ENCODE assay signal across 10 cellular contexts in the genomic region with DNA sequence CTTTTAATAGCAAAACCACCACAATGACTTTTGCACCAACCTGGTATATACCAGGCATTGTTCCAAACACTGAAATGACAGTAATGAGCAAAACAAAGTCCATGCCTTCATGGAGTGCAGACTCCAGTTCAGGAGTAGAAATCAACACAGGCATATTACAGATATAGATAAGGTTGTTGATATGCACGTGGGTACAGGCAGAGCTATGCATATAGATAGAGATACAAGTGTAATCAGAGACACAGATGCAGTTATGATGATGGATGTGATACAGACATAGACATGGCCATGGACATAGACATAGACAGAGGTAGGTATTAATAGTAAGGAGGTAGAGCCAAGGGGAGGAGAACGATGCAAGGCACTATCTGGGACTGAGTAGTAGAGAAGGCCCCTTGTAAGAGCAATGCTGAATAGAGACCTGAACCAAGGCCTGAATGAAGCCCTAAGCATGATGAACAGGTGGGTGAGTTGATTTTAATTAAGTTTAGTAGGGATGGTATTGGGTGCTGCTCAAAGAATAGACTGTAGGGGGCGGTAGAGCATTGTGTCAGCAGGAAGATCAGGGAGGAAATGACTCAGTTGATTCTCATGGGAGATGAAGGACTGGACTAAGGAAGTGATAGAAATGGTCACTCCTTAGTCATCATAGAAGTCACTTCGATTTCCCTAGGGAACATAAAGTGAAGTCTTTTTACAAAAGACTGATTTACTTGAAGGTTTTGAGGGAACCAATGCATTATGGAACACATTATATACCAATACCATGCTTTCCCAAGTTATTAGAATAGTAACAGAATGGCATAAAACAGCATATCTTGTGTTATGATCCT. TPM values are rescaled to one million over a fixed set of nuclear protein-coding genes. Genes with fewer than 3 reads are reported as not detected.
DNase-seq lines count a peak whose midpoint lies in the region; ATAC-seq and TF ChIP-seq lines count a peak whose summit lies in the region.
"Had no signal": no experiment of that assay in that cellular context is flagged by ENCODE, and none has a peak within 500 bp of the region (broad histone marks: within the 10 kb centered on the region; RNA-seq: fewer than 3 reads in every experiment).

No MANE protein-coding gene starts in this region.

- peak; percentile 62 for TF ChIP-seq CTCF in cardiac fibroblast (IDR thresholded peaks at IDR 0.05; ENCODE audit: low read depth, low read length)

- H3K9me3 ChIP-seq in GM23248 (ENCODE audit: low read depth): no peaks in the 10 kb centered on the region
- peaks cover 8% of the 10 kb centered on the region for H3K9me3 ChIP-seq in mesodermal cell (ENCODE audit: control insufficient read depth, low read length)

- no peak overlapping the region for H3K27ac Mint-ChIP-seq in stimulated activated naive CD8-positive, alpha-beta T cell treated with anti-CD3 and anti-CD28 coated beads, Interleukin-15, amount 100 ng/mL, for 72 hours
- H3K27ac Mint-ChIP-seq: memory B cell had no signal

- no peak overlapping the region for H3K27ac ChIP-seq in GM23248
- H3K27ac ChIP-seq in mesodermal cell (ENCODE audit: low read depth, low read length, severe bottlenecking): peak overlapping the region; percentile 67
- H3K27ac ChIP-seq: BLaER1 had no signal

- H3F3A ChIP-seq in GM23248 (ENCODE audit: insufficient read depth): 0 out of 2 replicates have a peak, but pooled peaks cover 7% of the 10 kb centered on the region

- no peaks in the 10 kb centered on the region for H3K27me3 Mint-ChIP-seq in stimulated activated naive CD8-positive, alpha-beta T cell treated with anti-CD3 and anti-CD28 coated beads, Interleukin-15, amount 100 ng/mL, for 72 hours
- H3K27me3 Mint-ChIP-seq: memory B cell had no signal

- peaks cover 14 to 16% of the 10 kb centered on the region in 2 donors for H3K9me3 Mint-ChIP-seq in stimulated activated naive CD8-positive, alpha-beta T cell treated with anti-CD3 and anti-CD28 coated beads, Interleukin-15, amount 100 ng/mL, for 72 hours

- 34 to 42% methylated on average over 4 of the region's 4 CpGs for WGBS in GM23248 (ENCODE audit: low coverage in 1 of 2, low lambda C conversion rate in 2 of 2, missing lambda C conversion rate in 2 of 2), 2 experiments
- WGBS in mesodermal cell (ENCODE audit: insufficient coverage in 2 of 2), 2 experiments: 53 to 67% methylated on average over 3 of the region's 4 CpGs

- H3K4me1 ChIP-seq in GM23248 (ENCODE audit: insufficient read depth) (peaks cover 9% of the 10 kb centered on the region; the same call in 1 of the 2 replicates), mesodermal cell (ENCODE audit: control insufficient read depth, insufficient read depth, low read length, poor library complexity, severe bottlenecking) (peaks cover 18% of the 10 kb centered on the region)

- in situ Hi-C loops in GM23248 (cut with MboI): no loop called here

- H3K9ac ChIP-seq in GM23248: no peak overlapping the region
- H3K9ac ChIP-seq: BLaER1 had no signal

- no peaks in the 10 kb centered on the region for H3K27me3 ChIP-seq in GM23248 (replicated peaks; ENCODE audit: insufficient read depth)
- H3K27me3 ChIP-seq: BLaER1 had no signal

- no peak overlapping the region for H2AFZ ChIP-seq in GM23248

- peaks cover 5% of the 10 kb centered on the region for H3K4me1 Mint-ChIP-seq in stimulated activated naive CD8-positive, alpha-beta T cell treated with anti-CD3 and anti-CD28 coated beads, Interleukin-15, amount 100 ng/mL, for 72 hours

- DNase-seq in NCI-H1092 treated with DMSO at 0.1 percent for 48 hours (lab: John Stamatoyannopoulos, UW) (peak; percentile 26), NCI-H1092 (lab: John Stamatoyannopoulos, UW) (no peak), GM23248 (peak; percentile 84), Kasumi-1 (lab: John Stamatoyannopoulos, UW) (peak; percentile 57 to 86), T1000 (lab: John Stamatoyannopoulos, UW) (peak; percentile 50), cardiac fibroblast (ENCODE audit: low read depth in 2 of 2) (peak; percentile 67 to 91)
- peak; percentile 50 to 51 for DNase-seq in stimulated activated naive CD8-positive, alpha-beta T cell treated with anti-CD3 and anti-CD28 coated beads, Interleukin-15, amount 100 ng/mL, for 72 hours

- no peaks in the 10 kb centered on the region for H4K20me1 ChIP-seq in GM23248 (ENCODE audit: insufficient read depth)
- H4K20me1 ChIP-seq: BLaER1 had no signal

- no peak overlapping the region for H3K4me3 Mint-ChIP-seq in stimulated activated naive CD8-positive, alpha-beta T cell treated with anti-CD3 and anti-CD28 coated beads, Interleukin-15, amount 100 ng/mL, for 72 hours
- H3K4me3 Mint-ChIP-seq: memory B cell had no signal

- H3K9me2 ChIP-seq in GM23248 (ENCODE audit: insufficient read depth): no peaks in the 10 kb centered on the region

- peak; percentile 86 for ATAC-seq in stimulated activated naive CD8-positive, alpha-beta T cell treated with anti-CD3 and anti-CD28 coated beads, Interleukin-15, amount 100 ng/mL, for 72 hours

- H3K4me2 ChIP-seq in GM23248 (ENCODE audit: unreplicated experiment): no peak overlapping the region
- H3K4me2 ChIP-seq: BLaER1 had no signal

- H3K4me3 ChIP-seq in GM23248 (no peak overlapping the region), cardiac fibroblast (replicated peaks in 1 of 2; ENCODE audit: low read depth in 2 of 2, low read length in 2 of 2) (no peak overlapping the region), mesodermal cell (ENCODE audit: extremely low read depth, insufficient read depth, low read length, poor library complexity, severe bottlenecking) (no peak overlapping the region)
- H3K4me3 ChIP-seq: BLaER1 had no signal

- H3K36me3 ChIP-seq in GM23248 (ENCODE audit: low read depth) (no peaks in the 10 kb centered on the region), mesodermal cell (ENCODE audit: control insufficient read depth, insufficient read depth, low read length) (no peaks in the 10 kb centered on the region)
- H3K36me3 ChIP-seq: BLaER1 had no signal

- H3K79me2 ChIP-seq in GM23248 (ENCODE audit: insufficient read depth): no peaks in the 10 kb centered on the region

RNA-seq across cellular contexts. Expression of a gene that starts 39.4 kb away (rescaled TPM):
- 0.13 TPM in 1 of 2 replicates, not detected in the other for total RNA-seq in GM23248 (2014; rRNA removed; shearing (Covaris generic))
- polyA plus RNA-seq in GM23248 (2016; fragmentation: Nextera tagmentation; extraction: Ambion mirVana): 0.11 TPM in 1 of 2 replicates, not detected in the other
- 1.6 TPM for polyA plus RNA-seq in mesodermal cell (2013, experiment 1 of 2)
- polyA plus RNA-seq in mesodermal cell (2013, experiment 2 of 2): 1.5 TPM

RNA-seq across cellular contexts. Expression of a gene that starts 51.3 kb away (rescaled TPM):
- total RNA-seq in GM23248 (2014; rRNA removed; shearing (Covaris generic)): not detected in 2 replicates
- polyA plus RNA-seq in GM23248 (2016; fragmentation: Nextera tagmentation; extraction: Ambion mirVana): not detected in 2 replicates
- polyA plus RNA-seq in mesodermal cell (2013, experiment 1 of 2): 0.07 TPM
- 0.10 TPM for polyA plus RNA-seq in mesodermal cell (2013, experiment 2 of 2)
